Comparison of ENCODE assay signal across 8 cellular contexts in genomic region chr6:34671801-34672656, GRCh38. TPM values are rescaled to one million over a fixed set of nuclear protein-coding genes. Genes with fewer than 3 reads are reported as not detected.
DNase-seq lines count a peak whose midpoint lies in the region; ATAC-seq and TF ChIP-seq lines count a peak whose summit lies in the region.

No MANE protein-coding gene starts in this region.

- H4K20me1 ChIP-seq in DND-41 (ENCODE audit: insufficient read depth, low read length) = peaks cover 4% of the 10 kb centered on the region; the same call in 1 of the 2 replicates
- no peaks in the 10 kb centered on the region for H4K20me1 ChIP-seq in Karpas-422 (ENCODE audit: insufficient read depth, low read depth, low read length)

- ATAC-seq in DND-41 (ENCODE audit: insufficient read depth, low read depth) (peak; percentile 91), GM21528 (IDR thresholded peaks at IDR 0.05; ENCODE audit: low FRiP score, unreplicated experiment) (peak; percentile 70)

- H3K79me2 ChIP-seq in DND-41 (ENCODE audit: insufficient read depth, low read length) (peaks cover 96% of the 10 kb centered on the region), Karpas-422 (ENCODE audit: low read length) (peaks cover 100% of the 10 kb centered on the region)

- H3K36me3 ChIP-seq in DND-41 (ENCODE audit: insufficient read depth, low read length) (0 out of 2 replicates have a peak, but pooled peaks cover 2% of the 10 kb centered on the region), Karpas-422 (ENCODE audit: insufficient read depth, low read length) (no peaks in the 10 kb centered on the region)

- H3K9ac ChIP-seq in DND-41 (ENCODE audit: low read depth, low read length) (no peak overlapping the region), Karpas-422 (ENCODE audit: low read length) (no peak overlapping the region)

- H3K27me3 ChIP-seq in DND-41 (ENCODE audit: insufficient read depth, low read length, poor library complexity) (no peaks in the 10 kb centered on the region), Karpas-422 (ENCODE audit: low read length) (no peaks in the 10 kb centered on the region)

- H3K9me3 ChIP-seq in DND-41 (ENCODE audit: insufficient read depth, low read length, severe bottlenecking) (no peaks in the 10 kb centered on the region), Karpas-422 (ENCODE audit: low read length) (no peaks in the 10 kb centered on the region)

- H3K27ac ChIP-seq in DND-41 (ENCODE audit: low read length) = no peak overlapping the region
- peak overlapping the region; percentile 39; the same call in 1 of the 2 replicates for H3K27ac ChIP-seq in Karpas-422 (ENCODE audit: low read length)

- H3K4me3 ChIP-seq in DND-41 (ENCODE audit: low read depth in 1 of 2, low read length in 2 of 2) (no peak overlapping the region), Karpas-422 (ENCODE audit: low read length) (no peak overlapping the region), fibroblast of villous mesenchyme (ENCODE audit: low read depth, low read length) (no peak overlapping the region)

- DNase-seq in DND-41 (peak; percentile 45), Karpas-422 (no peak), fibroblast of villous mesenchyme (ENCODE audit: low read depth) (peak; percentile 64), NCI-H345 treated with DMSO at 0.1 percent for 48 hours (lab: John Stamatoyannopoulos, UW; ENCODE audit: unreplicated experiment) (no peak), NCI-H2107 treated with DMSO at 0.1 percent for 48 hours (lab: John Stamatoyannopoulos, UW; ENCODE audit: unreplicated experiment) (no peak)
- DNase-seq in activated CD8-positive, alpha-beta memory T cell treated with anti-CD3 and anti-CD28 coated beads for 1 hour (ENCODE audit: extremely low read depth in 1 of 2, low read depth in 1 of 2) = peak; percentile 40 to 52
- DNase-seq in stimulated activated CD4-positive, alpha-beta T cell treated with anti-CD3 and anti-CD28 coated beads, TNF-alpha, amount 100 ng/mL, for 1 hour (ENCODE audit: low read depth in 3 of 3, low spot score in 1 of 3) = peak; percentile 34 to 42 (median 40)

- H3K4me1 ChIP-seq in DND-41 (ENCODE audit: insufficient read depth, low read length) (peaks cover 10% of the 10 kb centered on the region), Karpas-422 (ENCODE audit: low read length) (peaks cover 54% of the 10 kb centered on the region)

- H3K4me2 ChIP-seq in DND-41 (ENCODE audit: insufficient read depth, low read length) (no peak overlapping the region), Karpas-422 (ENCODE audit: low read depth, low read length, poor library complexity, severe bottlenecking) (peak overlapping the region; percentile 17)

- H3K9me2 ChIP-seq in Karpas-422 (replicated peaks; ENCODE audit: insufficient read depth, low read length) = no peaks in the 10 kb centered on the region

- no peak overlapping the region for H2AFZ ChIP-seq in DND-41 (ENCODE audit: low read depth, low read length)
- no peak overlapping the region for H2AFZ ChIP-seq in Karpas-422 (ENCODE audit: low read length)

- TF ChIP-seq CTCF in DND-41 (IDR thresholded peaks at IDR 0.05; ENCODE audit: borderline replicate concordance, extremely low read depth, low read length, poor library complexity, severe bottlenecking) = no peak
- TF ChIP-seq CTCF in fibroblast of villous mesenchyme (IDR thresholded peaks at IDR 0.05; ENCODE audit: insufficient read depth, low read depth, low read length) = no peak

RNA-seq across cellular contexts. Expression of gene ILRUN, which starts 24.5 kb away (rescaled TPM):
- 28.8 and 33.9 TPM in 2 replicates for total RNA-seq in Karpas-422 (2014; rRNA removed; shearing (Covaris generic); ENCODE audit: low replicate concordance)
- 42.2 and 58.3 TPM in 2 replicates for total RNA-seq in fibroblast of villous mesenchyme

Comparison
In these comparisons a context has a peak if more than half of its experiments do, and no peak if none do; other contexts are left out.
1. DNase-seq: peak in DND-41 (single experiment), activated CD8-positive, alpha-beta memory T cell treated with anti-CD3 and anti-CD28 coated beads for 1 hour (2 of 2), fibroblast of villous mesenchyme (single experiment) and stimulated activated CD4-positive, alpha-beta T cell treated with anti-CD3 and anti-CD28 coated beads, TNF-alpha, amount 100 ng/mL, for 1 hour (3 of 3); none in Karpas-422 (single experiment), NCI-H345 treated with DMSO at 0.1 percent for 48 hours (single experiment) and NCI-H2107 treated with DMSO at 0.1 percent for 48 hours (single experiment).